In the genomic region with DNA sequence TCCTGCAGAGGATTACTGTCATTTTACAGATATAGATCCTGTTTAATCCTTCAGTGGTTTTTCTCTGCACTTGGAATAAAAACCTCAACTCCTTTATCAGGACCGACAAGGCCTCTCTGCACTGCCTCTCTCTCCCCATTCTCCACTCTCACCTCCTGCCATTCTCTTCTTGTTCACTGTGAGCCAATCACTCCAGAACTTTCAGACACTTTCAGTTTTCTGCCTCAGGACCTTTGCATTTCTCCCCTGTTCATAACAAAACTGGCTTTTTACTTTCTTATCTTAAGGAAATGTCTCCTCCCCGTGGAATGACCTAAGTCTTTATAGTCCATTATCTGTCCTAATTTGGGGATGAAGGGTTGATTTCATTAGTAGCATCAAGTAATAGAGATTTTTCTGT, we compare ENCODE assay signal across 18 cellular contexts.
"Had no signal": no experiment of that assay in that cellular context is flagged by ENCODE, and none has a peak within 500 bp of the region (broad histone marks: within the 10 kb centered on the region; RNA-seq: fewer than 3 reads in every experiment).

No MANE protein-coding gene starts in this region.

- H3K9me3 ChIP-seq: prostate gland, tibial nerve, vagina had no signal

- H3K4me1 ChIP-seq: prostate gland, vagina had no signal

- H3K27me3 Mint-ChIP-seq: activated T-cell treated with anti-CD3 and anti-CD28 coated beads, Interleukin-2, amount 50 U/mL, for 24 hours had no signal

- H3K27ac Mint-ChIP-seq: dendritic cell treated with granulocyte-macrophage colony-stimulating factor and Interleukin-4, amounts not matched to agents 40 ng/mL and 50 ng/mL, for 4 days had no signal

- DNase-seq: activated T-cell treated with anti-CD3 and anti-CD28 coated beads, Interleukin-2, amount 50 U/mL, for 24 hours; aorta; cerebellar nuclear complex; effector memory CD4-positive, alpha-beta T cell; foreskin keratinocyte; glutamatergic neuron; hypothalamus; nephron progenitor cell; right cardiac atrium; stimulated activated CD4-positive, alpha-beta T cell treated with anti-CD3 and anti-CD28 coated beads, Interleukin-15, amount 100 ng/mL, for 24 hours; stimulated activated CD4-positive, alpha-beta T cell treated with anti-CD3 and anti-CD28 coated beads, Interleukin-4, amount 100 ng/mL, for 1 hour; stimulated activated naive CD4-positive, alpha-beta T cell; WERI-Rb-1 had no signal

- H3K36me3 ChIP-seq: prostate gland, tibial nerve, vagina had no signal

- H3K9me3 Mint-ChIP-seq: activated T-cell treated with anti-CD3 and anti-CD28 coated beads, Interleukin-2, amount 50 U/mL, for 24 hours; dendritic cell treated with granulocyte-macrophage colony-stimulating factor and Interleukin-4, amounts not matched to agents 40 ng/mL and 50 ng/mL, for 4 days; nephron progenitor cell had no signal

- H3K27me3 ChIP-seq: foreskin keratinocyte, tibial nerve, vagina had no signal

- H3K27ac ChIP-seq: foreskin keratinocyte, prostate gland, skin epidermis, tibial nerve, vagina, WERI-Rb-1 had no signal

- ATAC-seq: foreskin keratinocyte, right cardiac atrium had no signal

- H3K4me3 ChIP-seq: prostate gland, skin epidermis, tibial nerve, vagina had no signal

- H3K4me3 Mint-ChIP-seq: activated T-cell treated with anti-CD3 and anti-CD28 coated beads, Interleukin-2, amount 50 U/mL, for 24 hours; dendritic cell treated with granulocyte-macrophage colony-stimulating factor and Interleukin-4, amounts not matched to agents 40 ng/mL and 50 ng/mL, for 4 days; nephron progenitor cell had no signal
